In genomic region chr4:41725254-41725653, GRCh38 we compare ENCODE assay signal across 25 cellular contexts. TPM values are rescaled to one million over a fixed set of nuclear protein-coding genes. Genes with fewer than 3 reads are reported as not detected.
DNase-seq lines count a peak whose midpoint lies in the region; ATAC-seq, FAIRE-seq and TF ChIP-seq lines count a peak whose summit lies in the region.
"Had no signal": no experiment of that assay in that cellular context is flagged by ENCODE, and none has a peak within 500 bp of the region (broad histone marks: within the 10 kb centered on the region; RNA-seq: fewer than 3 reads in every experiment).

No MANE protein-coding gene starts in this region.

- no peak overlapping the region for H3K23ac ChIP-seq in H1 (ENCODE audit: insufficient read length)

- H2BK15ac ChIP-seq in H1 (ENCODE audit: low read length) = no peak overlapping the region

- CTCF ChIA-PET in H1 (lab: Charles Lee; ENCODE audit: partially characterized antibody) = interaction anchor here (0.6 to 7.3 kb wide), 19 partner anchors 8 to 161 kb away, joined by 3 to 58 read pairs (median 7); no protein-coding TSS in a partner anchor

- 5% methylated on average over 1 of the region's 1 CpG; no CpG with 5 or more reads in 1 of the 2 experiments for WGBS in H1 (ENCODE audit: extremely low coverage in 1 of 2, insufficient coverage in 1 of 2, insufficient read length in 1 of 2, insufficient replicate concordance in 2 of 2, low coverage in 1 of 2, low lambda C conversion rate in 2 of 2, missing lambda C conversion rate in 1 of 2), 2 experiments

- H3K27ac ChIP-seq in H1 (ENCODE audit: low read depth, low read length) = no peak overlapping the region
- H3K27ac ChIP-seq: cardiac muscle cell, prostate gland, uterus had no signal

- H3K4me1 Mint-ChIP-seq in effector memory CD8-positive, alpha-beta T cell (ENCODE audit: low read depth in 2 of 2) = no peaks in the 10 kb centered on the region
- H3K4me1 Mint-ChIP-seq: CD8-positive, alpha-beta memory T cell; natural killer cell; stimulated activated naive CD8-positive, alpha-beta T cell treated with anti-CD3 and anti-CD28 coated beads, Interleukin-15, amount 100 ng/mL, for 72 hours had no signal

- H4K8ac ChIP-seq in H1 (ENCODE audit: extremely low read depth, insufficient read depth, low read length) = no peak overlapping the region

- H3K27me3 ChIP-seq in Loucy (ENCODE audit: insufficient read depth, low read length, poor library complexity, severe bottlenecking) (no peaks in the 10 kb centered on the region), H1 (replicated peaks in 1 of 4; ENCODE audit: control insufficient read depth in 3 of 4, extremely low read depth in 1 of 4, insufficient read depth in 3 of 4, low read length in 3 of 4) (peaks cover 0 to 4% (median 2%) of the 10 kb centered on the region in 4 experiments; a peak in 3 of 7 replicates)
- H3K27me3 ChIP-seq: uterus had no signal

- no peak overlapping the region for H3K56ac ChIP-seq in H1 (replicated peaks; ENCODE audit: insufficient read length, low read depth, low read length)

- no peak overlapping the region for H4K91ac ChIP-seq in H1 (replicated peaks; ENCODE audit: insufficient read length, low read length)

- no peak overlapping the region for H3K4ac ChIP-seq in H1 (replicated peaks; ENCODE audit: insufficient read length, low read depth, low read length)

- no peak for FAIRE-seq in H1 (lab: Jason Lieb, UNC)
- FAIRE-seq: G401.6, H54 had no signal

- H3K9me2 ChIP-seq in Loucy (replicated peaks; ENCODE audit: low read depth, low read length) = no peaks in the 10 kb centered on the region

- H3K27ac Mint-ChIP-seq in effector memory CD8-positive, alpha-beta T cell = no peak overlapping the region
- H3K27ac Mint-ChIP-seq: activated CD4-positive, alpha-beta memory T cell treated with anti-CD3 and anti-CD28 coated beads for 36 hours; activated T-cell treated with anti-CD3 and anti-CD28 coated beads, Interleukin-2, amount 50 U/mL, for 72 hours; CD8-positive, alpha-beta memory T cell; natural killer cell; stimulated activated naive CD8-positive, alpha-beta T cell treated with anti-CD3 and anti-CD28 coated beads, Interleukin-15, amount 100 ng/mL, for 72 hours had no signal

- no peak overlapping the region for H3K4me3 Mint-ChIP-seq in effector memory CD8-positive, alpha-beta T cell
- H3K4me3 Mint-ChIP-seq: activated CD4-positive, alpha-beta memory T cell treated with anti-CD3 and anti-CD28 coated beads for 36 hours; activated T-cell treated with anti-CD3 and anti-CD28 coated beads, Interleukin-2, amount 50 U/mL, for 72 hours; CD8-positive, alpha-beta memory T cell; natural killer cell; stimulated activated naive CD8-positive, alpha-beta T cell treated with anti-CD3 and anti-CD28 coated beads, Interleukin-15, amount 100 ng/mL, for 72 hours had no signal

- H3K36me3 ChIP-seq in Loucy (ENCODE audit: insufficient read depth, low read length) = no peaks in the 10 kb centered on the region
- H3K36me3 ChIP-seq in H1 (ENCODE audit: control insufficient read depth in 2 of 4, insufficient read depth in 4 of 4, low read length in 3 of 4) = no peaks in the 10 kb centered on the region
- H3K36me3 ChIP-seq: cardiac muscle cell, prostate gland, uterus had no signal

- no peak overlapping the region for H3K4me3 ChIP-seq in Loucy (ENCODE audit: low read length, poor library complexity, severe bottlenecking)
- no peak overlapping the region for H3K4me3 ChIP-seq in H1 (ENCODE audit: extremely low read depth in 1 of 4, insufficient read depth in 2 of 4, low read depth in 3 of 4, low read length in 4 of 4)
- no peak overlapping the region for H3K4me3 ChIP-seq in retinal pigment epithelial cell (ENCODE audit: low read length)
- H3K4me3 ChIP-seq: cardiac muscle cell, prostate gland, uterus had no signal

- TF ChIP-seq RAD21 in H1 (IDR thresholded peaks at IDR 0.05 in 1 of 2, conservative IDR thresholded peaks at IDR 0.05 in 1 of 2; ENCODE audit: low read depth in 2 of 2, low read length in 2 of 2) = peak; percentile 79 to 81

- no peak overlapping the region for H2AK5ac ChIP-seq in H1 (ENCODE audit: low read depth, low read length)

- H3K27me3 Mint-ChIP-seq in effector memory CD8-positive, alpha-beta T cell = peaks cover 8 to 22% of the 10 kb centered on the region in 2 donors

- no peak for TF ChIP-seq POLR2A in H1 (IDR thresholded peaks at IDR 0.05; ENCODE audit: control extremely low read depth in 1 of 2, low read depth in 2 of 2, low read length in 2 of 2)

- no peaks in the 10 kb centered on the region for H3K79me1 ChIP-seq in H1 (ENCODE audit: low read depth, low read length)

- peaks cover 6 to 15% of the 10 kb centered on the region in 2 donors for H3K9me3 Mint-ChIP-seq in effector memory CD8-positive, alpha-beta T cell

- no peaks in the 10 kb centered on the region for H3K23me2 ChIP-seq in H1 (ENCODE audit: low read depth, low read length)

- H3K36me3 Mint-ChIP-seq in effector memory CD8-positive, alpha-beta T cell (ENCODE audit: insufficient read depth) = no peaks in the 10 kb centered on the region
- H3K36me3 Mint-ChIP-seq: CD8-positive, alpha-beta memory T cell had no signal

- peak; percentile 42 for TF ChIP-seq CTCF in Loucy (conservative IDR thresholded peaks at IDR 0.05; ENCODE audit: low read length)
- peak in 2 of 3 experiments; percentile 59 to 64; a peak in 3 of 4 replicates for TF ChIP-seq CTCF in H1 (IDR thresholded peaks at IDR 0.05; ENCODE audit: control extremely low read depth in 1 of 3, insufficient read depth in 1 of 3, low read depth in 1 of 3, low read length in 3 of 3)
- TF ChIP-seq CTCF in retinal pigment epithelial cell (conservative IDR thresholded peaks at IDR 0.05; ENCODE audit: low read depth, low read length) = peak; percentile 23

- no peak overlapping the region for H3K18ac ChIP-seq in H1 (ENCODE audit: extremely low read depth, low read length)

- H3K4me1 ChIP-seq in Loucy (ENCODE audit: insufficient read depth, low read length, poor library complexity, severe bottlenecking) (no peaks in the 10 kb centered on the region), H1 (replicated peaks in 1 of 4; ENCODE audit: control insufficient read depth in 3 of 4, insufficient read depth in 4 of 4, low read length in 3 of 4) (no peaks in the 10 kb centered on the region)
- H3K4me1 ChIP-seq: prostate gland, uterus had no signal

- H2BK120ac ChIP-seq in H1 (replicated peaks; ENCODE audit: low read depth, low read length) = no peak overlapping the region

- no peak overlapping the region for H3K14ac ChIP-seq in H1 (ENCODE audit: insufficient read length)

- H2BK20ac ChIP-seq in H1 (ENCODE audit: low read length) = no peak overlapping the region

- H3K9me3 ChIP-seq in Loucy (ENCODE audit: insufficient read depth, low read depth, low read length) = 0 out of 2 replicates have a peak, but pooled peaks cover 3% of the 10 kb centered on the region
- no peaks in the 10 kb centered on the region for H3K9me3 ChIP-seq in H1 (ENCODE audit: insufficient read depth in 2 of 2, low read depth in 1 of 2, low read length in 1 of 2)
- H3K9me3 ChIP-seq: prostate gland, uterus had no signal

- H3F3A ChIP-seq in Loucy (ENCODE audit: low read depth) = no peaks in the 10 kb centered on the region

- no peak overlapping the region for H4K5ac ChIP-seq in H1 (ENCODE audit: insufficient read length, low read depth, low read length)

- DNase-seq in NCI-H748 (lab: John Stamatoyannopoulos, UW; ENCODE audit: unreplicated experiment) = peak; percentile 8
- no peak for DNase-seq in NCI-H748 treated with DMSO at 0.1 percent for 48 hours (lab: John Stamatoyannopoulos, UW)
- peak in 1 of 2 experiments; percentile 69 for DNase-seq in H1 (ENCODE audit: low read depth in 1 of 2, low spot score in 2 of 2)
- no peak for DNase-seq in retinal pigment epithelial cell (ENCODE audit: low read depth)
- no peak for DNase-seq in effector memory CD8-positive, alpha-beta T cell
- no peak for DNase-seq in stimulated activated naive CD4-positive, alpha-beta T cell (lab: John Stamatoyannopoulos, UW)
- DNase-seq in T-helper 1 cell = no peak
- DNase-seq: activated CD4-positive, alpha-beta memory T cell treated with anti-CD3 and anti-CD28 coated beads for 36 hours; activated T-cell treated with anti-CD3 and anti-CD28 coated beads, Interleukin-2, amount 50 U/mL, for 72 hours; CD8-positive, alpha-beta memory T cell; effector memory CD4-positive, alpha-beta T cell; MM.1S; natural killer cell; NCI-H187; NCI-H446; stimulated activated CD4-positive, alpha-beta T cell treated with anti-CD3 and anti-CD28 coated beads, Interleukin-12 subunit alpha, Interleukin-12 subunit beta, amount 100 ng/mL, for 4 hours; stimulated activated naive CD8-positive, alpha-beta T cell treated with anti-CD3 and anti-CD28 coated beads, Interleukin-15, amount 100 ng/mL, for 72 hours; uterus had no signal

- H4K20me1 ChIP-seq in Loucy (ENCODE audit: insufficient read depth, low read length, poor library complexity, severe bottlenecking) (no peaks in the 10 kb centered on the region), H1 (replicated peaks in 1 of 2; ENCODE audit: control insufficient read depth in 1 of 2, insufficient read depth in 2 of 2, low read length in 2 of 2) (no peaks in the 10 kb centered on the region)

- H3K79me2 ChIP-seq in Loucy (ENCODE audit: insufficient read depth, low read length) = no peaks in the 10 kb centered on the region
- no peaks in the 10 kb centered on the region for H3K79me2 ChIP-seq in H1 (ENCODE audit: control insufficient read depth in 1 of 2, insufficient read depth in 2 of 2, low read length in 2 of 2)

- H3K9ac ChIP-seq in Loucy (ENCODE audit: low read depth, low read length, poor library complexity, severe bottlenecking) = no peak overlapping the region
- H3K9ac ChIP-seq in H1 (replicated peaks in 1 of 4; ENCODE audit: extremely low read depth in 1 of 4, low read depth in 3 of 4, low read length in 3 of 4) = no peak overlapping the region

- no peak overlapping the region for H2BK5ac ChIP-seq in H1 (ENCODE audit: low read depth, low read length)

- POLR2A ChIA-PET in H1 (lab: Charles Lee; ENCODE audit: partially characterized antibody) = no interaction called here

- ATAC-seq in effector memory CD8-positive, alpha-beta T cell (replicated peaks) = no peak
- ATAC-seq: activated T-cell treated with anti-CD3 and anti-CD28 coated beads, Interleukin-2, amount 50 U/mL, for 72 hours; natural killer cell; stimulated activated naive CD8-positive, alpha-beta T cell treated with anti-CD3 and anti-CD28 coated beads, Interleukin-15, amount 100 ng/mL, for 72 hours had no signal

- H2AFZ ChIP-seq in Loucy (ENCODE audit: low read length) (no peak overlapping the region), H1 (ENCODE audit: low read length) (no peak overlapping the region)

- H2BK12ac ChIP-seq in H1 (ENCODE audit: low read depth, low read length) = no peak overlapping the region

- no peak for TF ChIP-seq EP300 in H1 (IDR thresholded peaks at IDR 0.05; ENCODE audit: borderline replicate concordance in 1 of 2, low read depth in 2 of 2, low read length in 2 of 2)

- no peak overlapping the region for H3K4me2 ChIP-seq in Loucy (ENCODE audit: low read depth, low read length, poor library complexity, severe bottlenecking)
- no peak overlapping the region for H3K4me2 ChIP-seq in H1 (ENCODE audit: insufficient read depth in 1 of 2, low read depth in 2 of 2, low read length in 2 of 2)

RNA-seq across cellular contexts. Expression of gene PHOX2B, which starts 23.3 kb away (rescaled TPM):
- not detected in 2 replicates for total RNA-seq in H1 (2021; fragmentation: NEBNext Ultra II Directional; extraction: Animal tissue kit (Norgen Biotek cat#: 25700))
- not detected in 2 replicates for polyA plus RNA-seq in H1 (2011; rRNA removed)
- not detected for polyA plus RNA-seq in H1 (2011; cell fraction: cytosol; rRNA removed)
- polyA plus RNA-seq in H1 (2011; cell fraction: nucleus; rRNA removed) = not detected
- polyA plus RNA-seq in H1 (2012, experiment 1 of 2) = not detected in 4 replicates
- polyA plus RNA-seq in H1 (2012, experiment 2 of 2) = not detected
- not detected for polyA plus RNA-seq in H1 (2013, experiment 1 of 2)
- not detected for polyA plus RNA-seq in H1 (2013, experiment 2 of 2)
- polyA minus RNA-seq in H1 (2011; rRNA and poly(A)+ RNA removed) = not detected in 2 replicates
- polyA minus RNA-seq in H1 (2011; cell fraction: cytosol; rRNA and poly(A)+ RNA removed) = not detected
- polyA minus RNA-seq in H1 (2011; cell fraction: nucleus; rRNA and poly(A)+ RNA removed) = not detected
- total RNA-seq: activated CD4-positive, alpha-beta memory T cell treated with anti-CD3 and anti-CD28 coated beads for 36 hours; activated T-cell treated with anti-CD3 and anti-CD28 coated beads, Interleukin-2, amount 50 U/mL, for 72 hours; cardiac muscle cell; CD8-positive, alpha-beta memory T cell; HT1080; lower leg skin; natural killer cell; prostate gland; uterus had no signal
- polyA plus RNA-seq: cardiac muscle cell; CD8-positive, alpha-beta memory T cell had no signal
